Comparison of ENCODE assay signal across 1 cellular context in the genomic region with DNA sequence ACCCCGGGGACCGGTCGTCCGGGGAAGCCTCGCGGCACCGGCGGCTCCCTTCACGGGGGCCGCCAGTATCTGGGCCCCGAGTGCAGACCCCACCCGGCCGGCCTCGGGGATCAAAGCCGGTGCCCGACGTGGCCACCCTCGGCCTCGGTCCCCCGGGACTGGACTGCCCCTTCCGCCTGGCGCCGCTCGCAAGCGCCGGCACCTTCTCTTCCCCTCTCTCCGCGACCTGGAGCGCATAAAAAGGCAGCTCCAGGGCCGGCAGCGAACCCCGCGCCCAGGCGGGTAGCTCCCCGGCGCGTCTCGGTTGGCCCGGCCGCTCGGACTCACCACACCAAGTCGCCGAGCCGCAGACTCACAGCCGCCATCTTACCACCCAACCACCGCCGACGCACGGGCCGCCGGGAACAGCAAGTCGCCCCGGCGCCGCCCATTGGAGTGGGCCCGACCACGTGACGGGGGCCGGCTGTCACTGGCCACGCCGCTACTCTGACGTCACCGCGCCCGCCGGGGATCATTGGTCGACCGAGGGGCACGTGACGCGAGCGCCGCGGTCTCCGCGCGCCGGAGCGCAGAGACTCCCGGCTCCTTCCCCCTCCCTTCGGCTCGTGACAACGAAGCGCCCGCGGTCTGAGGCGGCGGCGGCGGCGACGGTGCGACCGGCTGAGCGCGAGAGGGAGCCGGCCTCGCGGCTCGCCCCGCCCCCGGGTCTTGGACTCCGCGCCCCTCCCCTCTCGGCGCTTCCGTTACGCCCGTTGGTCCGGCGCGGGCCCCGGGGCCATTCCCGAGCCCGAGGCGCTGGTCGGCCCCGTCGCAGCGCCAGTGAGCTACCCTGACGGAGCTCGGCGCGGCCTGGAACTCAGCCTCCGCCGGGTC.
TF ChIP-seq lines count a peak whose summit lies in the region.

Gene GLYR1 (minus strand): TSS at position 388 of the 873 bp plus-strand sequence. CDS start 23 bp downstream, at position 365.
Gene UBN1 (plus strand): TSS at position 581 of the 873 bp plus-strand sequence. CDS start 5,437 bp downstream, outside the sequence.

TF ChIP-seq in HEK293, 187 proteins besides CTCF, POLR2A, EP300 and RAD21 (continued from another document):
- peak; percentile 59 for TF ChIP-seq PATZ1 (tag by site-specific recombination; IDR thresholded peaks at IDR 0.05)
- peak; percentile 77 for TF ChIP-seq ZBTB21 (tag by site-specific recombination; IDR thresholded peaks at IDR 0.05)
- no peak for TF ChIP-seq KLF8 (tag by site-specific recombination; IDR thresholded peaks at IDR 0.05)
- peak; percentile 89 for TF ChIP-seq ZNF629 (tag by site-specific recombination; IDR thresholded peaks at IDR 0.05)
- no peak for TF ChIP-seq ZNF654 (tag by site-specific recombination; IDR thresholded peaks at IDR 0.05; ENCODE audit: low read depth)
- TF ChIP-seq ZNF175 (tag by site-specific recombination; IDR thresholded peaks at IDR 0.05) = no peak
- TF ChIP-seq SP7 (tag by site-specific recombination; IDR thresholded peaks at IDR 0.05) = peak; percentile 60; the same call in 1 of the 2 replicates
- TF ChIP-seq ZBTB1 (tag by site-specific recombination; IDR thresholded peaks at IDR 0.05) = no peak
